In genomic region chr4:75715105-75715799, GRCh38 we compare ENCODE assay signal across 1 cellular context.
A peak's percentile ranks its signal among the peaks of the same experiment; 100 is the strongest.
TF ChIP-seq lines count a peak whose summit lies in the region.

No MANE protein-coding gene starts in this region.

TF ChIP-seq in GM12878, 131 proteins besides CTCF, POLR2A, EP300 and RAD21 (continued from another document):
- TF ChIP-seq ATF2 (IDR thresholded peaks at IDR 0.05; ENCODE audit: low read length), result no peak
- TF ChIP-seq ETV6 (conservative IDR thresholded peaks at IDR 0.05 in 1 of 2, IDR thresholded peaks at IDR 0.05 in 1 of 2; ENCODE audit: borderline replicate concordance in 1 of 2, low read depth in 1 of 2), result no peak
- TF ChIP-seq, protein P1, sequence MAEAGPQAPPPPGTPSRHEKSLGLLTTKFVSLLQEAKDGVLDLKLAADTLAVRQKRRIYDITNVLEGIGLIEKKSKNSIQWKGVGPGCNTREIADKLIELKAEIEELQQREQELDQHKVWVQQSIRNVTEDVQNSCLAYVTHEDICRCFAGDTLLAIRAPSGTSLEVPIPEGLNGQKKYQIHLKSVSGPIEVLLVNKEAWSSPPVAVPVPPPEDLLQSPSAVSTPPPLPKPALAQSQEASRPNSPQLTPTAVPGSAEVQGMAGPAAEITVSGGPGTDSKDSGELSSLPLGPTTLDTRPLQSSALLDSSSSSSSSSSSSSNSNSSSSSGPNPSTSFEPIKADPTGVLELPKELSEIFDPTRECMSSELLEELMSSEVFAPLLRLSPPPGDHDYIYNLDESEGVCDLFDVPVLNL (IDR thresholded peaks at IDR 0.05; ENCODE audit: low read depth, low read length), result no peak
- no peak for TF ChIP-seq SIX5 (IDR thresholded peaks at IDR 0.05; ENCODE audit: low read depth, low read length, severe bottlenecking)
- TF ChIP-seq JUNB (IDR thresholded peaks at IDR 0.05), result peak; percentile 72
TF ChIP-seq in GM12878: peak in this region for 5.
